In genomic region chr3:113606539-113607218, GRCh38 we compare ENCODE assay signal across 9 cellular contexts.
DNase-seq lines count a peak whose midpoint lies in the region; ATAC-seq, FAIRE-seq and TF ChIP-seq lines count a peak whose summit lies in the region.
"Had no signal": no experiment of that assay in that cellular context is flagged by ENCODE, and none has a peak within 500 bp of the region (broad histone marks: within the 10 kb centered on the region; RNA-seq: fewer than 3 reads in every experiment).

No MANE protein-coding gene starts in this region.

- WGBS in thymus: 4% methylated on average over 8 of the region's 8 CpGs
- 49 to 64% (median 57%) methylated on average over 8 of the region's 8 CpGs for WGBS in stomach, 5 donors

- no peak overlapping the region for H3K9ac ChIP-seq in KMS-11

- H3K9me3 ChIP-seq in thymus (ENCODE audit: control insufficient read depth) (no peaks in the 10 kb centered on the region), stomach (no peaks in the 10 kb centered on the region)

- no peak overlapping the region; the same call in 1 of the 2 replicates for H2AFZ ChIP-seq in KMS-11 (ENCODE audit: low read depth)

- H3K4me1 Mint-ChIP-seq in activated naive CD4-positive, alpha-beta T cell treated with anti-CD3 and anti-CD28 coated beads, Interleukin-2, amount 50 U/mL, for 24 hours: peaks cover 32% of the 10 kb centered on the region

- H3K4me2 ChIP-seq in KMS-11: peak overlapping the region; percentile 49

- H3K27ac ChIP-seq in KMS-11: no peak overlapping the region; the same call in 1 of the 2 replicates
- H3K27ac ChIP-seq in thymus (ENCODE audit: low read depth): peak overlapping the region; percentile 86
- H3K27ac ChIP-seq in stomach: no peak overlapping the region

- peak overlapping the region; percentile 19 for H3K4me3 Mint-ChIP-seq in activated naive CD4-positive, alpha-beta T cell treated with anti-CD3 and anti-CD28 coated beads, Interleukin-2, amount 50 U/mL, for 24 hours
- H3K4me3 Mint-ChIP-seq: brain had no signal

- H4K20me1 ChIP-seq in KMS-11 (ENCODE audit: insufficient read depth): no peaks in the 10 kb centered on the region

- DNase-seq in GM12891 (ENCODE audit: insufficient read length, low spot score) (peak; percentile 62), DMS153 treated with DMSO at 0.1 percent for 48 hours (lab: John Stamatoyannopoulos, UW; ENCODE audit: unreplicated experiment) (no peak), stomach (no peak), mesenteric fat pad (ENCODE audit: low spot score) (no peak)

- H3K9me3 Mint-ChIP-seq in activated naive CD4-positive, alpha-beta T cell treated with anti-CD3 and anti-CD28 coated beads, Interleukin-2, amount 50 U/mL, for 24 hours: no peaks in the 10 kb centered on the region

- H3K4me1 ChIP-seq in KMS-11 (ENCODE audit: low read depth, poor library complexity, severe bottlenecking) (peaks cover 26% of the 10 kb centered on the region), thymus (ENCODE audit: control insufficient read depth, insufficient read depth, low read length) (peaks cover 34% of the 10 kb centered on the region), stomach (peaks cover 0 to 8% (median 0%) of the 10 kb centered on the region in 4 donors)

- peak overlapping the region; percentile 68 for H3K4me3 ChIP-seq in KMS-11 (IDR thresholded peaks at IDR 0.05; ENCODE audit: insufficient read depth, low read depth, low read length)
- peak overlapping the region; percentile 5 for H3K4me3 ChIP-seq in thymus (ENCODE audit: low read length)
- H3K4me3 ChIP-seq in stomach: no peak overlapping the region

- H3K36me3 Mint-ChIP-seq in activated naive CD4-positive, alpha-beta T cell treated with anti-CD3 and anti-CD28 coated beads, Interleukin-2, amount 50 U/mL, for 24 hours: peaks cover 15% of the 10 kb centered on the region
- H3K36me3 Mint-ChIP-seq: brain had no signal

- no peak for TF ChIP-seq EP300 in stomach (IDR thresholded peaks at IDR 0.05)

- TF ChIP-seq CTCF in KMS-11 (conservative IDR thresholded peaks at IDR 0.05; ENCODE audit: low read depth, low read length): no peak
- no peak for TF ChIP-seq CTCF in stomach (IDR thresholded peaks at IDR 0.05)

- TF ChIP-seq POLR2A in GM12891 (IDR thresholded peaks at IDR 0.05; ENCODE audit: low read depth, low read length) (no peak), stomach (IDR thresholded peaks at IDR 0.05) (no peak)

- peak overlapping the region; percentile 70 for H3K27ac Mint-ChIP-seq in activated naive CD4-positive, alpha-beta T cell treated with anti-CD3 and anti-CD28 coated beads, Interleukin-2, amount 50 U/mL, for 24 hours
- H3K27ac Mint-ChIP-seq: brain had no signal

- FAIRE-seq in GM12891 (lab: Jason Lieb, UNC): peak; percentile 98

- intact Hi-C loops in stomach (cut with DNase I; ENCODE audit: low total_unique reads): no loop called here

- no peaks in the 10 kb centered on the region for H3K27me3 Mint-ChIP-seq in activated naive CD4-positive, alpha-beta T cell treated with anti-CD3 and anti-CD28 coated beads, Interleukin-2, amount 50 U/mL, for 24 hours

- no peaks in the 10 kb centered on the region for H3K79me2 ChIP-seq in KMS-11 (ENCODE audit: insufficient read depth, low read depth)

- ATAC-seq in GM21737 (IDR thresholded peaks at IDR 0.05; ENCODE audit: unreplicated experiment): peak; percentile 99

- H3K36me3 ChIP-seq in KMS-11 (ENCODE audit: insufficient read depth) (no peaks in the 10 kb centered on the region), thymus (ENCODE audit: control insufficient read depth, insufficient read depth) (peaks cover 15% of the 10 kb centered on the region), stomach (peaks cover 0 to 63% (median 16%) of the 10 kb centered on the region in 4 donors)

- H3K27me3 ChIP-seq in KMS-11 (ENCODE audit: insufficient read depth, low read depth) (no peaks in the 10 kb centered on the region), thymus (ENCODE audit: control insufficient read depth, insufficient read depth) (no peaks in the 10 kb centered on the region), stomach (no peaks in the 10 kb centered on the region)

TF ChIP-seq in GM12891, 5 proteins besides CTCF, POLR2A, EP300 and RAD21:
- TF ChIP-seq SPI1 (IDR thresholded peaks at IDR 0.05; ENCODE audit: low read depth, low read length): peak; percentile 81
- TF ChIP-seq PAX5 (IDR thresholded peaks at IDR 0.05; ENCODE audit: insufficient read depth, low read length, severe bottlenecking): no peak
- no peak for TF ChIP-seq TAF1 (IDR thresholded peaks at IDR 0.05; ENCODE audit: low read depth, low read length)
- peak; percentile 58; the same call in 1 of the 2 replicates for TF ChIP-seq POU2F2 (IDR thresholded peaks at IDR 0.05; ENCODE audit: low read depth, low read length)
- TF ChIP-seq POLR2AphosphoS5 (IDR thresholded peaks at IDR 0.05; ENCODE audit: low read depth, low read length): no peak
TF ChIP-seq in GM12891: peak in this region for 2.

Comparison
In these comparisons a context has a peak if more than half of its experiments do, and no peak if none do; other contexts are left out.
1. H3K4me3 ChIP-seq: peak in KMS-11 (single experiment) and thymus (single experiment); none in stomach (0 of 4).